ENCODE assay signal across 24 cellular contexts in the genomic region with DNA sequence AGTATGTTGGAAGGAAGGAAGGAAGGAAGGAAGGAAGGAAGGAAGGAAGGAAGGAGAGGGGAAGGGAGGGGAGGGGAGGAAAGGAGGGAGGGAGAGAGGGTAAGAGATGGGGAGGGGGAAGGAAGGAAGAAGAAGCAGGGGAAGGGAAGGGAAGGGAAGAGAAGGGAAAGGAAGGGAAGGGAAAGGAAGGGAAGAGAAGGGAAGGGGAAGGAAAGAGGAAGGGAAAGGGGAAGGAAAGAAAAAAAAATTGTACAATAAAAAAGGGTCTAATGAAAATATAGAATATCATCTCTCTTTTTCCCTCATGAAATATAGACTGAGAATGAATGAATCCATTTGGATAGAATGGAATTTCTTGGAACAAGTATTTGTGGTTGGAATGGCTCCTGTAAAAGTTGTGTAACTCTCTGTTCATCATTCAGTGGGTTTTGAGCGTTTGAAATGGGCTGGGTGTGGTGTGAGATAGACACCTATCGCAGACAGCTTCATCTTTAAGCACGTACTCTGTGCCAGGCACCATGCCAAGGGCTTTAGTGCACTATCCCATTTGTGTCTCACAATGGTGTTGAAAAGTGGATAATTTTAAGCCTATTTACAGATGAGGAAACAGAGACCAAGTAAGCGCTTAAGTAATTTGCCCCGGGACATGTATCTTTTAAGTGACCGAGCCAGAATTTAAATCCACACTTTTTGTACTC. TPM values are rescaled to one million over a fixed set of nuclear protein-coding genes. Genes with fewer than 3 reads are reported as not detected.
DNase-seq lines count a peak whose midpoint lies in the region; ATAC-seq and TF ChIP-seq lines count a peak whose summit lies in the region.
"Had no signal": no experiment of that assay in that cellular context is flagged by ENCODE, and none has a peak within 500 bp of the region (broad histone marks: within the 10 kb centered on the region; RNA-seq: fewer than 3 reads in every experiment).

No MANE protein-coding gene starts in this region.

- DNase-seq in Right ventricle myocardium superior = peak; percentile 40
- no peak for DNase-seq in left ventricle myocardium superior
- peak; percentile 38 for DNase-seq in MG63
- DNase-seq in mammary epithelial cell = peak; percentile 60
- peak in 1 of 2 donors; percentile 54 for DNase-seq in left lung
- DNase-seq in OCI-LY7 (ENCODE audit: low spot score) = no peak
- DNase-seq in SKM-1 (lab: John Stamatoyannopoulos, UW; ENCODE audit: unreplicated experiment) = no peak
- DNase-seq: activated CD4-positive, alpha-beta T cell treated with anti-CD3 and anti-CD28 coated beads, Interleukin-2, amount 50 U/mL, for 1 hour; activated CD8-positive, alpha-beta memory T cell treated with anti-CD3 and anti-CD28 coated beads, Interleukin-2, amount 50 U/mL, for 4 hours; activated naive CD8-positive, alpha-beta T cell treated with anti-CD3 and anti-CD28 coated beads, Interleukin-2, amount 10 ng/mL, durations not matched to agents 7 days and 5 days; brain microvascular endothelial cell; CD4-positive, CD25-positive, alpha-beta regulatory T cell; foreskin melanocyte; GDM1; H9; KBM-7; NCI-H187; Peyer's patch; sigmoid colon had no signal

- H3K9me2 ChIP-seq in OCI-LY7 (ENCODE audit: insufficient read depth, low read length) = no peaks in the 10 kb centered on the region

- H3K9me3 ChIP-seq in MG63 = no peaks in the 10 kb centered on the region
- H3K9me3 ChIP-seq in mammary epithelial cell (replicated peaks; ENCODE audit: insufficient read depth, low read length) = no peaks in the 10 kb centered on the region
- no peaks in the 10 kb centered on the region for H3K9me3 ChIP-seq in left lung
- H3K9me3 ChIP-seq in OCI-LY7 (ENCODE audit: low read length) = no peaks in the 10 kb centered on the region
- H3K9me3 ChIP-seq: Peyer's patch, sigmoid colon had no signal

- H2AFZ ChIP-seq in mammary epithelial cell (ENCODE audit: low read depth, low read length) (no peak overlapping the region), OCI-LY7 (ENCODE audit: low read length) (no peak overlapping the region)
- H2AFZ ChIP-seq: hepatocyte, parathyroid adenoma had no signal

- in situ Hi-C loops in mammary epithelial cell (cut with MboI; ENCODE audit: low sequenced_read_pairs in 2 of 2) = no loop called here

- 36% methylated on average over 5 of the region's 6 CpGs for WGBS in mammary epithelial cell (ENCODE audit: low coverage, missing lambda C conversion rate)

- BruUV-seq in mammary epithelial cell (replicated peaks; lab: Mats Ljungman, UMichigan) (no TSS peak), OCI-LY7 (replicated peaks; lab: Mats Ljungman, UMichigan) (no TSS peak)

- CTCF ChIA-PET in mammary epithelial cell (lab: Charles Lee; ENCODE audit: low non-redundant PET) (no interaction called here), OCI-LY7 (lab: Charles Lee; ENCODE audit: unreplicated experiment) (interaction anchor here (0.6 kb wide), 1 partner anchor 274 kb away, joined by 3 read pairs; no protein-coding TSS in a partner anchor)

- no peak overlapping the region for H3K27ac ChIP-seq in mammary epithelial cell (ENCODE audit: insufficient read depth, low read depth, low read length)
- peak overlapping the region in 1 of 2 donors; percentile 19 for H3K27ac ChIP-seq in left lung
- H3K27ac ChIP-seq in OCI-LY7 (ENCODE audit: low read depth, low read length, poor library complexity, severe bottlenecking) = no peak overlapping the region
- H3K27ac ChIP-seq: brain microvascular endothelial cell, coronary artery, hepatocyte, parathyroid adenoma, Peyer's patch, sigmoid colon had no signal

- H3K4me1 ChIP-seq in mammary epithelial cell (ENCODE audit: insufficient read depth, low read length) = peaks cover 29% of the 10 kb centered on the region
- no peaks in the 10 kb centered on the region for H3K4me1 ChIP-seq in left lung
- no peaks in the 10 kb centered on the region for H3K4me1 ChIP-seq in OCI-LY7 (ENCODE audit: insufficient read depth, low read length, poor library complexity, severe bottlenecking)
- H3K4me1 ChIP-seq: parathyroid adenoma, Peyer's patch, sigmoid colon had no signal

- H3K4me2 ChIP-seq in mammary epithelial cell (ENCODE audit: insufficient read depth, low read depth, low read length) = no peak overlapping the region
- H3K4me2 ChIP-seq in OCI-LY7 (ENCODE audit: low read length) = no peak overlapping the region
- H3K4me2 ChIP-seq: hepatocyte had no signal

- H3K79me2 ChIP-seq in mammary epithelial cell (ENCODE audit: insufficient read depth, low read length) = no peaks in the 10 kb centered on the region
- H3K79me2 ChIP-seq in OCI-LY7 (ENCODE audit: insufficient read depth, low read depth, low read length) = no peaks in the 10 kb centered on the region
- H3K79me2 ChIP-seq: hepatocyte, parathyroid adenoma had no signal

- no peak overlapping the region for H3K9ac ChIP-seq in mammary epithelial cell (ENCODE audit: insufficient read depth, low read length)
- H3K9ac ChIP-seq: parathyroid adenoma had no signal

- H3K4me3 ChIP-seq in MG63 = no peak overlapping the region
- no peak overlapping the region for H3K4me3 ChIP-seq in mammary epithelial cell (replicated peaks in 1 of 3; ENCODE audit: insufficient read depth in 1 of 3, low read depth in 2 of 3, low read length in 3 of 3)
- H3K4me3 ChIP-seq in left lung = no peak overlapping the region
- H3K4me3 ChIP-seq in OCI-LY7 (ENCODE audit: low read depth, low read length, poor library complexity, severe bottlenecking) = no peak overlapping the region
- H3K4me3 ChIP-seq: coronary artery, hepatocyte, Peyer's patch, sigmoid colon had no signal

- POLR2A ChIA-PET in OCI-LY7 (lab: Charles Lee) = no interaction called here

- H4K20me1 ChIP-seq in mammary epithelial cell (ENCODE audit: insufficient read depth, low read length) (no peaks in the 10 kb centered on the region), OCI-LY7 (ENCODE audit: insufficient read depth, low read length) (no peaks in the 10 kb centered on the region)

- TF ChIP-seq CTCF in mammary epithelial cell (conservative IDR thresholded peaks at IDR 0.05 in 1 of 2, IDR thresholded peaks at IDR 0.05 in 1 of 2; ENCODE audit: extremely low read depth in 1 of 2, insufficient read depth in 1 of 2, low read depth in 1 of 2, low read length in 2 of 2) = no peak
- TF ChIP-seq CTCF in left lung (IDR thresholded peaks at IDR 0.05) = no peak
- TF ChIP-seq CTCF in OCI-LY7 (conservative IDR thresholded peaks at IDR 0.05; ENCODE audit: low read length) = no peak

- intact Hi-C loops in Right ventricle myocardium superior (cut with DNase I) (no loop called here), left ventricle myocardium superior (cut with micrococcal nuclease) (loop anchor here (10.0 kb wide), 1 partner anchor 257 kb away; no protein-coding TSS in a partner anchor), mammary epithelial cell (cut with micrococcal nuclease) (no loop called here), left lung (cut with DNase I) (no loop called here), OCI-LY7 (cut with micrococcal nuclease; ENCODE audit: unreplicated experiment) (no loop called here)

- dilution Hi-C loops in mammary epithelial cell (cut with HindIII; ENCODE audit: low sequenced_read_pairs) = no loop called here

- H3K27me3 ChIP-seq in MG63 (no peaks in the 10 kb centered on the region), mammary epithelial cell (ENCODE audit: insufficient read depth, low read length) (peaks cover 2% of the 10 kb centered on the region), left lung (no peaks in the 10 kb centered on the region)
- H3K27me3 ChIP-seq: brain microvascular endothelial cell, Peyer's patch, sigmoid colon had no signal

- no peak for ATAC-seq in Right ventricle myocardium superior (ENCODE audit: poor library complexity)
- ATAC-seq in left ventricle myocardium superior = no peak
- peak; percentile 45 for ATAC-seq in left lung
- no peak for ATAC-seq in HG03159 (IDR thresholded peaks at IDR 0.05; ENCODE audit: unreplicated experiment)
- ATAC-seq: SK-N-SH treated with all-trans-retinoic acid at 6 μM for 48 hours had no signal

- H3K36me3 ChIP-seq in MG63 (no peaks in the 10 kb centered on the region), mammary epithelial cell (ENCODE audit: insufficient read depth, low read length) (no peaks in the 10 kb centered on the region), left lung (no peaks in the 10 kb centered on the region), OCI-LY7 (ENCODE audit: insufficient read depth, low read length) (no peaks in the 10 kb centered on the region)
- H3K36me3 ChIP-seq: brain microvascular endothelial cell, Peyer's patch, sigmoid colon had no signal

RNA-seq across cellular contexts. Expression of a gene that starts 11.6 kb away (rescaled TPM):
- total RNA-seq in Right ventricle myocardium superior (1.2 TPM), left ventricle myocardium superior (1.1 TPM), mammary epithelial cell (under 1 TPM in 1 of 2 donors, not detected in 1; 0.33 TPM), left lung (1 to 10 TPM; 4.3 to 9.8 TPM), OCI-LY7 (2022) (not detected in 2 replicates)
- 0.10 TPM in 1 of 2 replicates, not detected in the other for total RNA-seq in MG63 (2014; rRNA removed; shearing (Covaris generic); ENCODE audit: low replicate concordance)
- polyA plus RNA-seq in mammary epithelial cell = 0.06 TPM
- polyA minus RNA-seq in mammary epithelial cell = not detected
- not detected in 2 replicates for total RNA-seq in OCI-LY7 (2014; rRNA removed; shearing (Covaris generic))
- total RNA-seq: activated naive CD8-positive, alpha-beta T cell treated with anti-CD3 and anti-CD28 coated beads, Interleukin-2, amount 10 ng/mL, durations not matched to agents 7 days and 5 days had no signal

Comparison
In these comparisons a context has a peak if more than half of its experiments do, and no peak if none do; other contexts are left out.
1. DNase-seq: peak in Right ventricle myocardium superior (single experiment), MG63 (single experiment) and mammary epithelial cell (single experiment); none in left ventricle myocardium superior (single experiment), OCI-LY7 (single experiment) and SKM-1 (single experiment).